27 cellular contexts compared by ENCODE assay signal in genomic region chr2:163984991-163985390, GRCh38.
"Had no signal": no experiment of that assay in that cellular context is flagged by ENCODE, and none has a peak within 500 bp of the region (broad histone marks: within the 10 kb centered on the region; RNA-seq: fewer than 3 reads in every experiment).

No MANE protein-coding gene starts in this region.

- H3K9me3 ChIP-seq: left lung, lower lobe of right lung, pancreas, prostate gland, stomach, testis, thyroid gland, transverse colon, upper lobe of left lung, vagina had no signal

- DNase-seq: hippocampal formation; kidney glomerular epithelial cell; left cardiac atrium; left lung; lower lobe of right lung; mammary epithelial cell; mesenchymal stem cell; naive thymus-derived CD8-positive, alpha-beta T cell; nucleus accumbens; pancreas; posterior cingulate gyrus; retina; right cardiac atrium; stimulated activated CD4-positive, alpha-beta T cell treated with anti-CD3 and anti-CD28 coated beads, Interleukin-12 subunit alpha, Interleukin-12 subunit beta, amount 100 ng/mL, for 4 hours; stimulated activated CD4-positive, alpha-beta T cell treated with anti-CD3 and anti-CD28 coated beads, Interleukin-15, amount 100 ng/mL, for 24 hours; stimulated activated CD4-positive, alpha-beta T cell treated with anti-CD3 and anti-CD28 coated beads, Interleukin-2, amount 100 ng/mL, for 24 hours; stimulated activated CD4-positive, alpha-beta T cell treated with anti-CD3 and anti-CD28 coated beads, Interleukin-4, amount 100 ng/mL, for 1 hour; stimulated activated naive B cell treated with anti-CD40 and anti-IgM and Interleukin-4, amounts not matched to agents 10 μg/mL and 1 μg/mL and 100 μg/mL, for 72 hours; stimulated activated naive CD8-positive, alpha-beta T cell treated with anti-CD3 and anti-CD28 coated beads, Interleukin-15, Interleukin-2, amounts not matched to agents 100 U/mL and 50 U/mL, for 24 hours; stomach; testis; thyroid gland; transverse colon had no signal

- H3K4me3 ChIP-seq: left lung, lower lobe of right lung, pancreas, prostate gland, skin epidermis, stomach, testis, thyroid gland, transverse colon, upper lobe of left lung, vagina had no signal

- H3K36me3 ChIP-seq: left lung, lower lobe of right lung, pancreas, prostate gland, stomach, thyroid gland, transverse colon, upper lobe of left lung, vagina had no signal

- H3K27ac ChIP-seq: left lung, lower lobe of right lung, pancreas, prostate gland, skin epidermis, stomach, testis, thyroid gland, transverse colon, upper lobe of left lung, vagina had no signal

- H3K27me3 ChIP-seq: left lung, pancreas, stomach, testis, thyroid gland, transverse colon, upper lobe of left lung, vagina had no signal

- H3K4me1 ChIP-seq: left lung, lower lobe of right lung, pancreas, prostate gland, stomach, testis, thyroid gland, transverse colon, upper lobe of left lung, vagina had no signal
